14 cellular contexts compared by ENCODE assay signal in the genomic region with DNA sequence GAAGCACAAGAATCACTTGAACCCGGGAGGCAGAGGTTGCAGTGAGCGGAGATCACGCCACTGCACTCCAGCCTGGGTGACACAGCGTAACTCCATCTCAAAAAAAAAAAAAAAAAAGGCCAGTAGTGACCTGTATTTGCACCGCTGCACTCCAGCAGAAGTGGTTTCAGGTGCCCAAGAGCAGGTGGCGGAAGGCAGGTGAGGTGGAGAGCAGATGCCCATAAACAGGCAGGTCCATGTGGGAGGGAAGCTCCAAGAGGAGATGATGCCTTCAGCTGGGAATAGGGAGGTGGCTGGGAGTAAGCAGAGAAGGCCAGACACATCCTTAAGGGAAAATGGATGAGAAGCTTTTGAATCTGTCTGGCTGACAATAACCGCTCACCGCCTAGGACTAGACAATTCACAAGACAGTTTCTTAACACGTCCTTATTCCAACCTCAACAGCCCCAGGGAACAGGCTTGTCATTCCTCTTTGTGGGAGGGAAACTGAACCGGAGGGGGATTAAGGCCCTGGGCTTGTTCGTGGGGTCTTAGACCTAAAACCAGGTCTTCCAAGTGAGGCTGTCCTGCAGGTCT. TPM values are rescaled to one million over a fixed set of nuclear protein-coding genes. Genes with fewer than 3 reads are reported as not detected.
DNase-seq lines count a peak whose midpoint lies in the region; ATAC-seq, FAIRE-seq and TF ChIP-seq lines count a peak whose summit lies in the region.
"Had no signal": no experiment of that assay in that cellular context is flagged by ENCODE, and none has a peak within 500 bp of the region (broad histone marks: within the 10 kb centered on the region; RNA-seq: fewer than 3 reads in every experiment).

No MANE protein-coding gene starts in this region.

- H3K9me3 ChIP-seq in RWPE2 (ENCODE audit: severe bottlenecking) (no peaks in the 10 kb centered on the region), lower lobe of right lung (no peaks in the 10 kb centered on the region), spleen (no peaks in the 10 kb centered on the region)
- H3K9me3 ChIP-seq: psoas muscle had no signal

- H3K4me1 ChIP-seq in RWPE2 (ENCODE audit: insufficient read depth, poor library complexity, severe bottlenecking) (peaks cover 6% of the 10 kb centered on the region), lower lobe of right lung (peaks cover 36% of the 10 kb centered on the region), spleen (no peaks in the 10 kb centered on the region)
- H3K4me1 ChIP-seq: psoas muscle had no signal

- H3K27me3 ChIP-seq in RWPE2 (ENCODE audit: insufficient read depth, poor library complexity, severe bottlenecking) (no peaks in the 10 kb centered on the region), lower lobe of right lung (ENCODE audit: low read depth) (no peaks in the 10 kb centered on the region), spleen (replicated peaks in 1 of 7) (no peaks in the 10 kb centered on the region)

- no peak overlapping the region for H3K4me3 ChIP-seq in RWPE2 (ENCODE audit: severe bottlenecking)
- no peak overlapping the region for H3K4me3 ChIP-seq in lower lobe of right lung
- H3K4me3 ChIP-seq in spleen, result no peak overlapping the region
- H3K4me3 ChIP-seq: psoas muscle had no signal

- no peak for FAIRE-seq in HTR-8/SVneo (lab: Jason Lieb, UNC)
- FAIRE-seq: colon had no signal

- no peak for TF ChIP-seq CTCF in 22Rv1 (IDR thresholded peaks at IDR 0.05)
- TF ChIP-seq CTCF in RWPE2 (IDR thresholded peaks at IDR 0.05; ENCODE audit: poor library complexity, severe bottlenecking), result no peak
- TF ChIP-seq CTCF in lower lobe of right lung (IDR thresholded peaks at IDR 0.05), result no peak
- no peak for TF ChIP-seq CTCF in spleen (IDR thresholded peaks at IDR 0.05 in 8 of 11, conservative IDR thresholded peaks at IDR 0.05 in 3 of 11)

- 83 to 92% (median 91%) methylated on average over 11 of the region's 11 CpGs for WGBS in spleen, 5 donors

- ATAC-seq in RWPE2 (ENCODE audit: low read depth), result no peak
- ATAC-seq in lower lobe of right lung, result peak; percentile 88 to 89
- ATAC-seq: psoas muscle had no signal

- intact Hi-C loops in lower lobe of right lung (cut with DNase I), result no loop called here
- intact Hi-C loops in spleen (cut with DNase I; ENCODE audit: low total_unique reads), result no loop called here

- H3K36me3 ChIP-seq in RWPE2 (ENCODE audit: low read depth) (no peaks in the 10 kb centered on the region), lower lobe of right lung (no peaks in the 10 kb centered on the region), spleen (no peaks in the 10 kb centered on the region)

- peak overlapping the region; percentile 75 for H3K27ac ChIP-seq in 22Rv1
- peak overlapping the region; percentile 21 for H3K27ac ChIP-seq in RWPE2 (ENCODE audit: poor library complexity, severe bottlenecking)
- H3K27ac ChIP-seq in lower lobe of right lung, result peak overlapping the region; percentile 55
- no peak overlapping the region for H3K27ac ChIP-seq in spleen
- H3K27ac ChIP-seq: psoas muscle had no signal

- peak; percentile 14 for DNase-seq in NCI-H1092 treated with DMSO at 0.1 percent for 48 hours (lab: John Stamatoyannopoulos, UW)
- DNase-seq in RWPE2 (ENCODE audit: low spot score), result no peak
- DNase-seq in lower lobe of right lung, result peak; percentile 85
- no peak for DNase-seq in iPS-NIHi11 (ENCODE audit: low spot score)
- no peak for DNase-seq in HTR-8/SVneo (ENCODE audit: insufficient read length, low spot score)
- no peak for DNase-seq in spleen
- no peak for DNase-seq in activated gamma-delta T cell (lab: John Stamatoyannopoulos, UW)
- DNase-seq: NCI-H446 treated with DMSO at 0.1 percent for 48 hours, psoas muscle had no signal

- TF ChIP-seq POLR2A in spleen (IDR thresholded peaks at IDR 0.05), result no peak

RNA-seq across cellular contexts. Expression of a gene that starts 44.0 kb away (rescaled TPM):
- total RNA-seq in lower lobe of right lung (2.9 TPM), spleen (1 to 10 TPM in 1 of 7 donors, under 1 TPM in 2, not detected in 4; 0.19 to 1.2 (median 0.74) TPM)
- under 1 TPM; 0.10 to 0.12 (median 0.11) TPM for polyA plus RNA-seq in spleen
- total RNA-seq: activated naive CD4-positive, alpha-beta T cell treated with anti-CD3 and anti-CD28 coated beads for 36 hours; HT1080; psoas muscle; temporal lobe had no signal

Comparison
In these comparisons a context has a peak if more than half of its experiments do, and no peak if none do; other contexts are left out.
1. H3K27ac ChIP-seq: peak in 22Rv1 (single experiment), RWPE2 (single experiment) and lower lobe of right lung (single experiment); none in spleen (0 of 8).
2. DNase-seq: peak in NCI-H1092 treated with DMSO at 0.1 percent for 48 hours (single experiment) and lower lobe of right lung (single experiment); none in RWPE2 (single experiment), iPS-NIHi11 (single experiment), HTR-8/SVneo (single experiment), spleen (single experiment) and activated gamma-delta T cell (single experiment).